Comparison of ENCODE assay signal across 23 cellular contexts in the genomic region with DNA sequence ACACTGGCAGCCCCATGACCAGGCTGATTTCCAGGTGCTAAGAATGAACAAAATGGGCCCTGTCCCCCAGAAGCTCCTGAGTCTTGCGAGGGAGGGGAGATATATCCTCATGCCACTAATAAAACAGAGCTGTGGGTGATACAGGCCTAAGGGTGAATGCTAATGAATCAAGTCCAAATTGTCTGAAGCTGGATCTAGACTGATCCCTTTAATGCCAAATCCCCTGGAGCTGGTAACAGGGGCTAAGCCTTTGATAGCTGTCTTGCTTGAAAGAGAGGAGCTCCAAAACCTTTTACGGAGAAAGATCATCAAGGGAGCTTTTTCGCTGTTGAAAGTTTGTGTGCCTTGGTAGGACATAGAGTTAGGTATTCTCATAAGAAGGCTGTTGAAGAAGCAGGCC.
DNase-seq lines count a peak whose midpoint lies in the region; ATAC-seq and TF ChIP-seq lines count a peak whose summit lies in the region.
"Had no signal": no experiment of that assay in that cellular context is flagged by ENCODE, and none has a peak within 500 bp of the region (broad histone marks: within the 10 kb centered on the region; RNA-seq: fewer than 3 reads in every experiment).

No MANE protein-coding gene starts in this region.

- no peak overlapping the region for H3K4ac ChIP-seq in H9 (ENCODE audit: low read depth, low read length)
- H3K4ac ChIP-seq in mesenchymal stem cell (ENCODE audit: low read depth in 1 of 2, low read length in 2 of 2) = no peak overlapping the region

- H3K27me3 Mint-ChIP-seq in H9 (ENCODE audit: low read depth) = no peaks in the 10 kb centered on the region
- H3K27me3 Mint-ChIP-seq: activated CD8-positive, alpha-beta memory T cell treated with anti-CD3 and anti-CD28 coated beads, Interleukin-2, amount 10 ng/mL, durations not matched to agents 7 days and 5 days; activated naive CD4-positive, alpha-beta T cell treated with anti-CD3 and anti-CD28 coated beads, Interleukin-2, amount 50 U/mL, for 24 hours; CD4-positive, alpha-beta memory T cell; effector memory CD8-positive, alpha-beta T cell had no signal

- H3K56ac ChIP-seq in H9 (ENCODE audit: insufficient read length, low read depth, low read length) = no peak overlapping the region

- peak overlapping the region in 2 of 3 experiments; percentile 55 to 99; a peak in 4 of 7 replicates for H3K27ac Mint-ChIP-seq in H9
- H3K27ac Mint-ChIP-seq: activated CD8-positive, alpha-beta memory T cell treated with anti-CD3 and anti-CD28 coated beads, Interleukin-2, amount 10 ng/mL, durations not matched to agents 7 days and 5 days; activated naive CD4-positive, alpha-beta T cell treated with anti-CD3 and anti-CD28 coated beads, Interleukin-2, amount 50 U/mL, for 24 hours; activated T-helper 1 cell treated with anti-CD3 and anti-CD28 coated beads, Interleukin-12 subunit alpha, Interleukin-12 subunit beta, Interleukin-2, Interleukin-4 antibody, amounts not matched to agents 30 ng/mL and 10 ng/mL and 1 ng/mL, durations not matched to agents 14 hours and 24 hours and 36 hours had no signal

- H3K23ac ChIP-seq in H9 (ENCODE audit: insufficient read length, low read depth, low read length) (no peak overlapping the region), mesenchymal stem cell (ENCODE audit: low read length in 2 of 2) (no peak overlapping the region)

- H3K23me2 ChIP-seq in H9 (ENCODE audit: insufficient read length, low read depth, low read length, poor library complexity, severe bottlenecking) = no peaks in the 10 kb centered on the region

- no peak for DNase-seq in H9
- DNase-seq in mesenchymal stem cell = no peak
- DNase-seq in superior temporal gyrus (ENCODE audit: extremely low spot score) = no peak
- no peak for DNase-seq in sciatic nerve (ENCODE audit: low spot score)
- DNase-seq: activated CD4-positive, alpha-beta T cell treated with anti-CD3 and anti-CD28 coated beads for 48 hours; activated CD8-positive, alpha-beta memory T cell treated with anti-CD3 and anti-CD28 coated beads, Interleukin-2, amount 10 ng/mL, durations not matched to agents 7 days and 5 days; CD4-positive, alpha-beta memory T cell; DMS53; effector memory CD8-positive, alpha-beta T cell; esophagus squamous epithelium; GF-D8; NCI-H187 treated with DMSO at 0.1 percent for 48 hours; NCI-H748 treated with DMSO at 0.1 percent for 48 hours; occipital lobe had no signal

- TF ChIP-seq CTCF in H9 (conservative IDR thresholded peaks at IDR 0.05) = no peak

- peaks cover 0 to 7% of the 10 kb centered on the region in 2 experiments for H3K36me3 ChIP-seq in mesenchymal stem cell (ENCODE audit: control insufficient read depth in 1 of 2, insufficient read depth in 2 of 2, low read depth in 1 of 2, low read length in 2 of 2)

- WGBS in H9 (ENCODE audit: extremely low coverage, insufficient read length, low lambda C conversion rate) = no CpG with 5 or more reads among the region's 3 CpGs
- WGBS in mesenchymal stem cell = 89% methylated on average over 3 of the region's 3 CpGs

- intact Hi-C loops in sciatic nerve (cut with DNase I) = no loop called here

- H2BK12ac ChIP-seq in H9 (ENCODE audit: insufficient read length, low read depth, low read length) (no peak overlapping the region), mesenchymal stem cell (ENCODE audit: low read length in 2 of 2) (no peak overlapping the region)

- no peak overlapping the region for H4K8ac ChIP-seq in H9 (replicated peaks; ENCODE audit: insufficient read length, low read depth, low read length)
- H4K8ac ChIP-seq in mesenchymal stem cell (ENCODE audit: low read length) = no peak overlapping the region

- no peak overlapping the region for H3K9ac ChIP-seq in H9 (ENCODE audit: extremely low read depth, insufficient read length, low read length)
- peak overlapping the region; percentile 26 for H3K9ac ChIP-seq in mesenchymal stem cell (ENCODE audit: low read length)
- H3K9ac ChIP-seq: KMS-11 had no signal

- H2BK15ac ChIP-seq in H9 (ENCODE audit: low read depth, low read length) = no peak overlapping the region
- no peak overlapping the region for H2BK15ac ChIP-seq in mesenchymal stem cell (ENCODE audit: low read depth, poor library complexity, severe bottlenecking)

- H3K4me3 ChIP-seq in mesenchymal stem cell (ENCODE audit: insufficient read depth in 1 of 2, low read depth in 1 of 2, low read length in 2 of 2) = no peak overlapping the region
- H3K4me3 ChIP-seq: esophagus squamous epithelium, gastroesophageal sphincter, right atrium auricular region had no signal

- H2BK5ac ChIP-seq in H9 (ENCODE audit: insufficient read length, low read length) (no peak overlapping the region), mesenchymal stem cell (ENCODE audit: low read depth, low read length, poor library complexity, severe bottlenecking) (no peak overlapping the region)

- H3T11ph ChIP-seq in H9 (ENCODE audit: low read length) = no peak overlapping the region

- ATAC-seq in HG02642 (IDR thresholded peaks at IDR 0.05; ENCODE audit: poor library complexity, unreplicated experiment) = no peak
- ATAC-seq in GM21390 (IDR thresholded peaks at IDR 0.05; ENCODE audit: unreplicated experiment) = no peak
- ATAC-seq in sciatic nerve = no peak
- ATAC-seq: activated CD8-positive, alpha-beta memory T cell treated with anti-CD3 and anti-CD28 coated beads, Interleukin-2, amount 10 ng/mL, durations not matched to agents 7 days and 5 days; effector memory CD8-positive, alpha-beta T cell; gastroesophageal sphincter had no signal

- H3K9me3 Mint-ChIP-seq in H9 = no peaks in the 10 kb centered on the region
- H3K9me3 Mint-ChIP-seq: activated naive CD4-positive, alpha-beta T cell treated with anti-CD3 and anti-CD28 coated beads, Interleukin-2, amount 50 U/mL, for 24 hours; activated T-helper 1 cell treated with anti-CD3 and anti-CD28 coated beads, Interleukin-12 subunit alpha, Interleukin-12 subunit beta, Interleukin-2, Interleukin-4 antibody, amounts not matched to agents 30 ng/mL and 10 ng/mL and 1 ng/mL, durations not matched to agents 14 hours and 24 hours and 36 hours; CD4-positive, alpha-beta memory T cell; effector memory CD8-positive, alpha-beta T cell had no signal

- peaks cover 53 to 58% of the 10 kb centered on the region in 2 experiments for H3K4me1 Mint-ChIP-seq in H9

- H4K91ac ChIP-seq in H9 (ENCODE audit: insufficient read length, low read depth, low read length) (no peak overlapping the region), mesenchymal stem cell (ENCODE audit: low read length) (no peak overlapping the region)

- no peaks in the 10 kb centered on the region for H3K9me3 ChIP-seq in H9 (ENCODE audit: control insufficient read depth, low read depth, low read length)
- H3K9me3 ChIP-seq in mesenchymal stem cell (ENCODE audit: control insufficient read depth, low read length) = no peaks in the 10 kb centered on the region
- H3K9me3 ChIP-seq: esophagus squamous epithelium, gastroesophageal sphincter, right atrium auricular region had no signal

- H3K4me2 ChIP-seq in H9 (ENCODE audit: insufficient read depth, insufficient read length, low read length) = no peak overlapping the region
- no peak overlapping the region for H3K4me2 ChIP-seq in mesenchymal stem cell (ENCODE audit: low read length, poor library complexity, severe bottlenecking)

- H2AK5ac ChIP-seq in H9 (ENCODE audit: insufficient read length, low read length) (no peak overlapping the region), mesenchymal stem cell (ENCODE audit: low read length, severe bottlenecking) (no peak overlapping the region)

- H2BK20ac ChIP-seq in H9 (ENCODE audit: low read depth, low read length, poor library complexity, severe bottlenecking) = no peak overlapping the region

- H2AFZ ChIP-seq in H9 (ENCODE audit: low read length) (no peak overlapping the region), mesenchymal stem cell (ENCODE audit: low read depth, low read length) (no peak overlapping the region)

- H3K79me1 ChIP-seq in H9 (ENCODE audit: insufficient read depth, low read depth, low read length, poor library complexity, severe bottlenecking) = no peaks in the 10 kb centered on the region
- no peaks in the 10 kb centered on the region for H3K79me1 ChIP-seq in mesenchymal stem cell (replicated peaks; ENCODE audit: low read length, poor library complexity, severe bottlenecking)

- H3K4me1 ChIP-seq in H9 (ENCODE audit: insufficient read depth, low read length) (peaks cover 4% of the 10 kb centered on the region; the same call in 1 of the 2 replicates), mesenchymal stem cell (ENCODE audit: control insufficient read depth, insufficient read depth, low read depth, low read length) (peaks cover 1% of the 10 kb centered on the region)

- H3K27ac ChIP-seq in H9 (ENCODE audit: insufficient read length, low read depth, low read length) (no peak overlapping the region), angular gyrus (ENCODE audit: low read depth, low read length) (peak overlapping the region; percentile 88), mesenchymal stem cell (ENCODE audit: low read length, poor library complexity, severe bottlenecking) (no peak overlapping the region), temporal lobe (ENCODE audit: low read depth, low read length) (peak overlapping the region; percentile 96)
- H3K27ac ChIP-seq: gastroesophageal sphincter, KMS-11, right atrium auricular region had no signal

- no peak overlapping the region for H3K4me3 Mint-ChIP-seq in H9
- H3K4me3 Mint-ChIP-seq: activated CD8-positive, alpha-beta memory T cell treated with anti-CD3 and anti-CD28 coated beads, Interleukin-2, amount 10 ng/mL, durations not matched to agents 7 days and 5 days; activated naive CD4-positive, alpha-beta T cell treated with anti-CD3 and anti-CD28 coated beads, Interleukin-2, amount 50 U/mL, for 24 hours; activated T-helper 1 cell treated with anti-CD3 and anti-CD28 coated beads, Interleukin-12 subunit alpha, Interleukin-12 subunit beta, Interleukin-2, Interleukin-4 antibody, amounts not matched to agents 30 ng/mL and 10 ng/mL and 1 ng/mL, durations not matched to agents 14 hours and 24 hours and 36 hours; effector memory CD8-positive, alpha-beta T cell had no signal

- H3K18ac ChIP-seq in H9 (ENCODE audit: insufficient read length, low read depth, low read length) = no peak overlapping the region
- H3K18ac ChIP-seq in mesenchymal stem cell (ENCODE audit: low read depth in 1 of 2, low read length in 2 of 2) = peak overlapping the region in 1 of 2 experiments; percentile 18

- no peak overlapping the region for H3K14ac ChIP-seq in H9 (ENCODE audit: insufficient read depth, low read length)
- no peak overlapping the region for H3K14ac ChIP-seq in mesenchymal stem cell (ENCODE audit: low read length in 2 of 2)

- H4K20me1 ChIP-seq in H9 (ENCODE audit: control insufficient read depth, insufficient read depth, insufficient read length) = no peaks in the 10 kb centered on the region

- no peak overlapping the region for H4K5ac ChIP-seq in H9 (ENCODE audit: insufficient read length, low read depth, low read length)

- H3K27me3 ChIP-seq in H9 (ENCODE audit: insufficient read depth, low read length) (no peaks in the 10 kb centered on the region), mesenchymal stem cell (ENCODE audit: control insufficient read depth in 1 of 2, insufficient read depth in 1 of 2, low read length in 2 of 2) (no peaks in the 10 kb centered on the region)
- H3K27me3 ChIP-seq: esophagus squamous epithelium, gastroesophageal sphincter, right atrium auricular region had no signal

- H3K36me3 Mint-ChIP-seq in H9 (ENCODE audit: insufficient read depth in 1 of 3, low read depth in 3 of 3) = peaks cover 0 to 8% (median 0%) of the 10 kb centered on the region in 3 experiments; a peak in 4 of 7 replicates
- H3K36me3 Mint-ChIP-seq: activated CD8-positive, alpha-beta memory T cell treated with anti-CD3 and anti-CD28 coated beads, Interleukin-2, amount 10 ng/mL, durations not matched to agents 7 days and 5 days had no signal

- H2BK120ac ChIP-seq in H9 (ENCODE audit: low read depth, low read length, poor library complexity, severe bottlenecking) = no peak overlapping the region
- H2BK120ac ChIP-seq in mesenchymal stem cell (ENCODE audit: low read depth, low read length) = no peak overlapping the region

- H3K79me2 ChIP-seq in H9 (ENCODE audit: insufficient read depth, low read length) = no peaks in the 10 kb centered on the region

Comparison
In these comparisons a context has a peak if more than half of its experiments do, and no peak if none do; other contexts are left out.
1. H3K27ac ChIP-seq: peak in angular gyrus (single experiment) and temporal lobe (single experiment); none in H9 (single experiment) and mesenchymal stem cell (single experiment).